16 cellular contexts compared by ENCODE assay signal in genomic region chr11:59574467-59574866, GRCh38. TPM values are rescaled to one million over a fixed set of nuclear protein-coding genes. Genes with fewer than 3 reads are reported as not detected.
A peak's percentile ranks its signal among the peaks of the same experiment; 100 is the strongest.
DNase-seq lines count a peak whose midpoint lies in the region; ATAC-seq and TF ChIP-seq lines count a peak whose summit lies in the region.
"Had no signal": no experiment of that assay in that cellular context is flagged by ENCODE, and none has a peak within 500 bp of the region (broad histone marks: within the 10 kb centered on the region; RNA-seq: fewer than 3 reads in every experiment).

No MANE protein-coding gene starts in this region.

- H3K4me3 ChIP-seq in adrenal gland = no peak overlapping the region
- no peak overlapping the region for H3K4me3 ChIP-seq in subcutaneous abdominal adipose tissue (ENCODE audit: low read depth in 1 of 5, low read length in 5 of 5)
- H3K4me3 ChIP-seq in prostate gland = no peak overlapping the region
- H3K4me3 ChIP-seq in CD8-positive, alpha-beta T cell (ENCODE audit: low read depth, low read length) = no peak overlapping the region
- H3K4me3 ChIP-seq: A549, skin epidermis, thyroid gland had no signal

- WGBS in adrenal gland, 4 donors = 57 to 71% (median 68%) methylated on average over 2 of the region's 2 CpGs
- WGBS in prostate gland = 57% methylated on average over 2 of the region's 2 CpGs

- no peak for ATAC-seq in CD8-positive, alpha-beta T cell
- ATAC-seq: A549; naive thymus-derived CD8-positive, alpha-beta T cell had no signal

- TF ChIP-seq CTCF in adrenal gland (IDR thresholded peaks at IDR 0.05) = no peak
- TF ChIP-seq CTCF in prostate gland (IDR thresholded peaks at IDR 0.05) = no peak
- no peak for TF ChIP-seq CTCF in CD8-positive, alpha-beta T cell (IDR thresholded peaks at IDR 0.05)

- CTCF ChIA-PET in CD8-positive, alpha-beta T cell (lab: Charles Lee) = no interaction called here

- POLR2A ChIA-PET in CD8-positive, alpha-beta T cell (lab: Charles Lee) = no interaction called here

- no peaks in the 10 kb centered on the region for H3K4me1 Mint-ChIP-seq in activated naive CD4-positive, alpha-beta T cell treated with anti-CD3 and anti-CD28 coated beads, Interleukin-2, amount 50 U/mL, for 24 hours
- H3K4me1 Mint-ChIP-seq in CD8-positive, alpha-beta T cell (ENCODE audit: low read depth) = no peaks in the 10 kb centered on the region
- H3K4me1 Mint-ChIP-seq: naive thymus-derived CD8-positive, alpha-beta T cell had no signal

- H3K9me3 Mint-ChIP-seq in activated naive CD4-positive, alpha-beta T cell treated with anti-CD3 and anti-CD28 coated beads, Interleukin-2, amount 50 U/mL, for 24 hours = no peaks in the 10 kb centered on the region
- H3K9me3 Mint-ChIP-seq in CD8-positive, alpha-beta T cell = no peaks in the 10 kb centered on the region
- H3K9me3 Mint-ChIP-seq: activated B cell treated with CpG ODN at 0.5 μM for 24 hours; naive thymus-derived CD8-positive, alpha-beta T cell had no signal

- H3K9me3 ChIP-seq in adrenal gland (replicated peaks in 1 of 3) (no peaks in the 10 kb centered on the region), subcutaneous abdominal adipose tissue (ENCODE audit: control insufficient read depth in 5 of 5, low read length in 5 of 5) (no peaks in the 10 kb centered on the region), prostate gland (no peaks in the 10 kb centered on the region)
- no peaks in the 10 kb centered on the region for H3K9me3 ChIP-seq in CD8-positive, alpha-beta T cell (ENCODE audit: low read length)
- H3K9me3 ChIP-seq: A549, thyroid gland had no signal

- peak overlapping the region in 4 of 5 donors; percentile 53 to 77 (median 63) for H3K27ac ChIP-seq in adrenal gland
- peak overlapping the region; percentile 45 for H3K27ac ChIP-seq in subcutaneous abdominal adipose tissue (ENCODE audit: low read depth, low read length)
- H3K27ac ChIP-seq in prostate gland = peak overlapping the region in 1 of 2 donors; percentile 24
- H3K27ac ChIP-seq in CD8-positive, alpha-beta T cell (ENCODE audit: low read depth, low read length) = no peak overlapping the region
- H3K27ac ChIP-seq: thyroid gland had no signal

- H3K36me3 ChIP-seq in adrenal gland (replicated peaks in 1 of 2) = peaks cover 0 to 41% of the 10 kb centered on the region in 2 donors
- H3K36me3 ChIP-seq in subcutaneous abdominal adipose tissue (ENCODE audit: control insufficient read depth in 5 of 5, insufficient read depth in 5 of 5, low read length in 5 of 5) = peaks cover 13 to 38% (median 30%) of the 10 kb centered on the region in 5 donors
- H3K36me3 ChIP-seq in prostate gland = peaks cover 4 to 5% of the 10 kb centered on the region in 2 donors
- peaks cover 22% of the 10 kb centered on the region for H3K36me3 ChIP-seq in CD8-positive, alpha-beta T cell (ENCODE audit: insufficient read depth, low read length)

- H3K4me3 Mint-ChIP-seq in activated naive CD4-positive, alpha-beta T cell treated with anti-CD3 and anti-CD28 coated beads, Interleukin-2, amount 50 U/mL, for 24 hours = no peak overlapping the region
- no peak overlapping the region for H3K4me3 Mint-ChIP-seq in CD8-positive, alpha-beta T cell
- H3K4me3 Mint-ChIP-seq: activated B cell treated with CpG ODN at 0.5 μM for 24 hours had no signal

- H3K9ac ChIP-seq in subcutaneous abdominal adipose tissue (ENCODE audit: low read length in 5 of 5) = peak overlapping the region in 1 of 5 donors; percentile 35

- no peaks in the 10 kb centered on the region for H3K27me3 Mint-ChIP-seq in activated naive CD4-positive, alpha-beta T cell treated with anti-CD3 and anti-CD28 coated beads, Interleukin-2, amount 50 U/mL, for 24 hours
- no peaks in the 10 kb centered on the region for H3K27me3 Mint-ChIP-seq in CD8-positive, alpha-beta T cell (ENCODE audit: low read depth)
- H3K27me3 Mint-ChIP-seq: activated B cell treated with CpG ODN at 0.5 μM for 24 hours; naive thymus-derived CD8-positive, alpha-beta T cell had no signal

- H3K36me3 Mint-ChIP-seq in activated naive CD4-positive, alpha-beta T cell treated with anti-CD3 and anti-CD28 coated beads, Interleukin-2, amount 50 U/mL, for 24 hours = peaks cover 15% of the 10 kb centered on the region
- H3K36me3 Mint-ChIP-seq in CD8-positive, alpha-beta T cell = peaks cover 50% of the 10 kb centered on the region

- H3K27ac Mint-ChIP-seq in activated naive CD4-positive, alpha-beta T cell treated with anti-CD3 and anti-CD28 coated beads, Interleukin-2, amount 50 U/mL, for 24 hours = peak overlapping the region; percentile 82
- no peak overlapping the region for H3K27ac Mint-ChIP-seq in CD8-positive, alpha-beta T cell
- H3K27ac Mint-ChIP-seq: activated B cell treated with CpG ODN at 0.5 μM for 24 hours had no signal

- intact Hi-C loops in adrenal gland (cut with DNase I) = no loop called here
- intact Hi-C loops in prostate gland (cut with DNase I) = no loop called here
- intact Hi-C loops in CD8-positive, alpha-beta T cell (cut with DNase I, micrococcal nuclease) = no loop called here

- DNase-seq in activated naive CD4-positive, alpha-beta T cell treated with Interleukin-2 at 50 U/mL for 16 hours = no peak
- DNase-seq in adrenal gland (peak in 1 of 7 donors; percentile 4), iris pigment epithelial cell (ENCODE audit: low read depth) (peak; percentile 47), prostate gland (ENCODE audit: low spot score) (no peak), islet precursor cell (no peak)
- DNase-seq in CD8-positive, alpha-beta T cell = no peak
- DNase-seq: activated B cell treated with CpG ODN at 0.5 μM for 24 hours; activated CD8-positive, alpha-beta memory T cell treated with anti-CD3 and anti-CD28 coated beads, Interleukin-2, amount 50 U/mL, for 48 hours; anterior cingulate cortex; naive thymus-derived CD8-positive, alpha-beta T cell; NCI-H2029 treated with DMSO at 0.1 percent for 48 hours; thyroid gland had no signal

- H3K4me1 ChIP-seq in adrenal gland (replicated peaks in 1 of 2) (peaks cover 23 to 27% of the 10 kb centered on the region in 2 donors), subcutaneous abdominal adipose tissue (ENCODE audit: control insufficient read depth in 5 of 5, insufficient read depth in 5 of 5, low read length in 5 of 5) (peaks cover 0 to 26% (median 21%) of the 10 kb centered on the region in 5 donors), prostate gland (replicated peaks) (no peaks in the 10 kb centered on the region)
- H3K4me1 ChIP-seq in CD8-positive, alpha-beta T cell (ENCODE audit: insufficient read depth, low read length) = no peaks in the 10 kb centered on the region
- H3K4me1 ChIP-seq: thyroid gland had no signal

- no peaks in the 10 kb centered on the region for H3K27me3 ChIP-seq in adrenal gland
- H3K27me3 ChIP-seq in subcutaneous abdominal adipose tissue (ENCODE audit: control insufficient read depth in 5 of 5, insufficient read depth in 4 of 5, low read length in 5 of 5) = no peaks in the 10 kb centered on the region
- no peaks in the 10 kb centered on the region for H3K27me3 ChIP-seq in prostate gland (replicated peaks; ENCODE audit: insufficient read depth)
- no peaks in the 10 kb centered on the region for H3K27me3 ChIP-seq in CD8-positive, alpha-beta T cell (ENCODE audit: insufficient read depth, low read length)
- H3K27me3 ChIP-seq: thyroid gland had no signal

- TF ChIP-seq POLR2A in adrenal gland (IDR thresholded peaks at IDR 0.05) (no peak), prostate gland (IDR thresholded peaks at IDR 0.05) (no peak)

RNA-seq across cellular contexts. Expression of gene OSBP, which starts 41.1 kb away (rescaled TPM):
- total RNA-seq in adrenal gland = 100 to 1,000 TPM in 1 of 8 donors, 10 to 100 TPM in 7; 44.0 to 117 (median 88.6) TPM
- 100 to 1,000 TPM in 1 of 3 donors, 10 to 100 TPM in 2; 15.3 to 120 (median 18.5) TPM for polyA plus RNA-seq in adrenal gland
- 10 to 100 TPM; 46.1 to 49.0 TPM for total RNA-seq in prostate gland
- 10 to 100 TPM; 66.0 to 66.3 TPM for total RNA-seq in CD8-positive, alpha-beta T cell
